In genomic region chr11:117815262-117815803, GRCh38 we compare ENCODE assay signal across 9 cellular contexts. TPM values are rescaled to one million over a fixed set of nuclear protein-coding genes. Genes with fewer than 3 reads are reported as not detected.
A peak's percentile ranks its signal among the peaks of the same experiment; 100 is the strongest.
DNase-seq lines count a peak whose midpoint lies in the region; ATAC-seq, FAIRE-seq and TF ChIP-seq lines count a peak whose summit lies in the region.
"Had no signal": no experiment of that assay in that cellular context is flagged by ENCODE, and none has a peak within 500 bp of the region (broad histone marks: within the 10 kb centered on the region; RNA-seq: fewer than 3 reads in every experiment).

No MANE protein-coding gene starts in this region.

- no peak overlapping the region for H3K9ac ChIP-seq in skeletal muscle tissue (ENCODE audit: low read depth in 1 of 3, low read length in 3 of 3)

- H3K4me3 ChIP-seq in A549 (no peak overlapping the region), ectodermal cell (ENCODE audit: insufficient read depth, low read depth, low read length) (no peak overlapping the region), skeletal muscle tissue (ENCODE audit: low read length in 3 of 3) (no peak overlapping the region), HAP-1 (no peak overlapping the region), foreskin fibroblast (ENCODE audit: low read depth in 1 of 2, low read length in 2 of 2) (no peak overlapping the region)
- H3K4me3 ChIP-seq: tibial artery had no signal

- no peak for TF ChIP-seq RAD21 in A549 (conservative IDR thresholded peaks at IDR 0.05 in 1 of 2, IDR thresholded peaks at IDR 0.05 in 1 of 2)

- CTCF ChIA-PET in A549 (lab: Yijun Ruan, JAX) = interaction anchor here (1.0 to 7.8 kb wide), 6 partner anchors 11 to 390 kb away, joined by 3 to 158 read pairs (median 26); no protein-coding TSS in a partner anchor

- H3K27ac ChIP-seq in A549 (peak overlapping the region; percentile 73 to 75), VCaP (peak overlapping the region; percentile 89), ectodermal cell (ENCODE audit: insufficient read depth, low read depth, low read length, poor library complexity, severe bottlenecking) (peak overlapping the region; percentile 17), skeletal muscle tissue (ENCODE audit: low read depth, low read length) (peak overlapping the region; percentile 19)
- H3K27ac ChIP-seq: tibial artery had no signal

- H3K9me3 ChIP-seq in A549 (no peaks in the 10 kb centered on the region), ectodermal cell (ENCODE audit: control insufficient read depth, low read length) (no peaks in the 10 kb centered on the region), skeletal muscle tissue (ENCODE audit: control insufficient read depth in 3 of 3, low read length in 3 of 3) (no peaks in the 10 kb centered on the region), HAP-1 (no peaks in the 10 kb centered on the region)
- H3K9me3 ChIP-seq: tibial artery had no signal

- peak overlapping the region; percentile 48 for H3K4me2 ChIP-seq in A549

- FAIRE-seq in A549 (lab: Jason Lieb, UNC) = no peak

- DNase-seq in A549 (ENCODE audit: low read depth in 1 of 2, low spot score in 1 of 2) (no peak), HAP-1 (ENCODE audit: low spot score in 2 of 2) (no peak), foreskin fibroblast (no peak)

- in situ Hi-C loops in HAP-1 (cut with MboI; ENCODE audit: low sequenced_read_pairs) = no loop called here

- POLR2A ChIA-PET in A549 (lab: Yijun Ruan, JAX) = no interaction called here

- TF ChIP-seq CTCF in A549 (IDR thresholded peaks at IDR 0.05) (no peak), VCaP (conservative IDR thresholded peaks at IDR 0.05) (no peak), foreskin fibroblast (IDR thresholded peaks at IDR 0.05; ENCODE audit: low read depth, low read length) (no peak)

- H3K27me3 ChIP-seq in ectodermal cell (ENCODE audit: control insufficient read depth, insufficient read depth, low read length, poor library complexity, severe bottlenecking) = no peaks in the 10 kb centered on the region
- peaks cover 0 to 4% (median 0%) of the 10 kb centered on the region in 3 donors for H3K27me3 ChIP-seq in skeletal muscle tissue (ENCODE audit: control insufficient read depth in 3 of 3, insufficient read depth in 3 of 3, low read length in 3 of 3)
- no peaks in the 10 kb centered on the region for H3K27me3 ChIP-seq in HAP-1 (ENCODE audit: low read depth)

- TF ChIP-seq POLR2A in A549 (IDR thresholded peaks at IDR 0.05; ENCODE audit: low read length) = no peak

- 35% methylated on average over 3 of the region's 7 CpGs for WGBS in A549 (ENCODE audit: missing lambda C conversion rate)
- WGBS in ectodermal cell, 2 experiments = 44 to 51% methylated on average over 7 of the region's 7 CpGs

- H3K36me3 ChIP-seq in ectodermal cell (ENCODE audit: control insufficient read depth, insufficient read depth, low read length) (no peaks in the 10 kb centered on the region), skeletal muscle tissue (ENCODE audit: control insufficient read depth in 3 of 3, insufficient read depth in 3 of 3, low read length in 3 of 3) (no peaks in the 10 kb centered on the region), HAP-1 (replicated peaks) (no peaks in the 10 kb centered on the region)
- H3K36me3 ChIP-seq: tibial artery had no signal

- ATAC-seq in A549 (no peak), GM19328 (IDR thresholded peaks at IDR 0.05; ENCODE audit: unreplicated experiment) (peak; percentile 55), HG03442 (IDR thresholded peaks at IDR 0.05; ENCODE audit: unreplicated experiment) (peak; percentile 55)

- peaks cover 41% of the 10 kb centered on the region for H3K4me1 ChIP-seq in A549
- peaks cover 41% of the 10 kb centered on the region for H3K4me1 ChIP-seq in ectodermal cell (ENCODE audit: control insufficient read depth, insufficient read depth, low read length)
- H3K4me1 ChIP-seq in skeletal muscle tissue (ENCODE audit: control insufficient read depth in 3 of 3, insufficient read depth in 3 of 3, low read length in 3 of 3) = peaks cover 4 to 18% (median 6%) of the 10 kb centered on the region in 3 donors
- peaks cover 44% of the 10 kb centered on the region for H3K4me1 ChIP-seq in HAP-1

- TF ChIP-seq EP300 in A549 (IDR thresholded peaks at IDR 0.05) = no peak

TF ChIP-seq in A549, 52 proteins besides CTCF, POLR2A, EP300 and RAD21:
- TF ChIP-seq TP53 (CRISPR knock-in tag; IDR thresholded peaks at IDR 0.05) (no peak), MAX (IDR thresholded peaks at IDR 0.05) (no peak), ZSCAN20 (CRISPR knock-in tag; IDR thresholded peaks at IDR 0.05) (no peak), NR3C1 (IDR thresholded peaks at IDR 0.05) (no peak), BHLHE40 (IDR thresholded peaks at IDR 0.05; ENCODE audit: low read depth, low read length) (no peak), EHMT2 (IDR thresholded peaks at IDR 0.05; ENCODE audit: low read depth) (no peak), CHD2 (IDR thresholded peaks at IDR 0.05; ENCODE audit: low read length, partially characterized antibody) (no peak), FOSB (CRISPR knock-in tag; IDR thresholded peaks at IDR 0.05) (no peak), PHF8 (IDR thresholded peaks at IDR 0.05; ENCODE audit: borderline replicate concordance, low read depth) (no peak)
- TF ChIP-seq, protein P1, sequence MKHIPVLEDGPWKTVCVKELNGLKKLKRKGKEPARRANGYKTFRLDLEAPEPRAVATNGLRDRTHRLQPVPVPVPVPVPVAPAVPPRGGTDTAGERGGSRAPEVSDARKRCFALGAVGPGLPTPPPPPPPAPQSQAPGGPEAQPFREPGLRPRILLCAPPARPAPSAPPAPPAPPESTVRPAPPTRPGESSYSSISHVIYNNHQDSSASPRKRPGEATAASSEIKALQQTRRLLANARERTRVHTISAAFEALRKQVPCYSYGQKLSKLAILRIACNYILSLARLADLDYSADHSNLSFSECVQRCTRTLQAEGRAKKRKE (CRISPR knock-in tag; IDR thresholded peaks at IDR 0.05; ENCODE audit: low read depth) = no peak
TF ChIP-seq in A549: peak in this region for 0.

RNA-seq across cellular contexts. Expression of gene FXYD2, which starts 9.2 kb away (rescaled TPM):
- polyA plus RNA-seq in A549 (2011; rRNA removed) (23.7 and 25.9 TPM in 2 replicates), A549 (2017; fragmentation: RNase III; extraction: RNeasy Plus Mini Kit Qiagen cat#74134 plus additional on column Dnase treatment) (29.7 to 55.6 TPM (median 48.9 TPM) in 3 replicates)
- polyA plus RNA-seq in A549 (2012; cell fraction: cytosol; rRNA removed) = 22.1 and 23.1 TPM in 2 replicates
- 13.0 and 13.7 TPM in 2 replicates for polyA plus RNA-seq in A549 (2012; cell fraction: nucleus; rRNA removed)
- polyA minus RNA-seq in A549 (2011; rRNA and poly(A)+ RNA removed) = 5.3 and 19.0 TPM in 2 replicates
- polyA plus RNA-seq in ectodermal cell (2013, experiment 1 of 4) = 2.2 TPM
- 0.78 TPM for polyA plus RNA-seq in ectodermal cell (2013, experiment 2 of 4)
- 1.2 TPM for polyA plus RNA-seq in ectodermal cell (2013, experiment 3 of 4)
- polyA plus RNA-seq in ectodermal cell (2013, experiment 4 of 4) = 2.1 TPM
- total RNA-seq in skeletal muscle tissue = 1.0 TPM

RNA-seq across cellular contexts. Expression of gene DSCAML1, which starts 18.3 kb away (rescaled TPM):
- polyA plus RNA-seq in A549 (2011; rRNA removed) (0.22 and 0.31 TPM in 2 replicates), A549 (2017; fragmentation: RNase III; extraction: RNeasy Plus Mini Kit Qiagen cat#74134 plus additional on column Dnase treatment) (0.12 to 0.13 TPM (median 0.12 TPM) in 3 replicates)
- 0.24 and 0.40 TPM in 2 replicates for polyA plus RNA-seq in A549 (2012; cell fraction: cytosol; rRNA removed)
- 0.45 and 0.65 TPM in 2 replicates for polyA plus RNA-seq in A549 (2012; cell fraction: nucleus; rRNA removed)
- 0.87 and 1.1 TPM in 2 replicates for polyA minus RNA-seq in A549 (2011; rRNA and poly(A)+ RNA removed)
- 0.11 TPM for polyA plus RNA-seq in ectodermal cell (2013, experiment 1 of 4)
- polyA plus RNA-seq in ectodermal cell (2013, experiment 2 of 4) = 0.11 TPM
- polyA plus RNA-seq in ectodermal cell (2013, experiment 3 of 4) = 0.37 TPM
- polyA plus RNA-seq in ectodermal cell (2013, experiment 4 of 4) = 0.28 TPM
- total RNA-seq in skeletal muscle tissue = 0.52 TPM

Comparison
In these comparisons a context has a peak if more than half of its experiments do, and no peak if none do; other contexts are left out.
1. ATAC-seq: peak in GM19328 (single experiment) and HG03442 (single experiment); none in A549 (0 of 2).
2. H3K27ac ChIP-seq: peak in every context shown above with its lines; median percentile 89 in VCaP; 74 in A549; 19 in skeletal muscle tissue; 17 in ectodermal cell.